ENCODE assay signal across 8 cellular contexts in the genomic region with DNA sequence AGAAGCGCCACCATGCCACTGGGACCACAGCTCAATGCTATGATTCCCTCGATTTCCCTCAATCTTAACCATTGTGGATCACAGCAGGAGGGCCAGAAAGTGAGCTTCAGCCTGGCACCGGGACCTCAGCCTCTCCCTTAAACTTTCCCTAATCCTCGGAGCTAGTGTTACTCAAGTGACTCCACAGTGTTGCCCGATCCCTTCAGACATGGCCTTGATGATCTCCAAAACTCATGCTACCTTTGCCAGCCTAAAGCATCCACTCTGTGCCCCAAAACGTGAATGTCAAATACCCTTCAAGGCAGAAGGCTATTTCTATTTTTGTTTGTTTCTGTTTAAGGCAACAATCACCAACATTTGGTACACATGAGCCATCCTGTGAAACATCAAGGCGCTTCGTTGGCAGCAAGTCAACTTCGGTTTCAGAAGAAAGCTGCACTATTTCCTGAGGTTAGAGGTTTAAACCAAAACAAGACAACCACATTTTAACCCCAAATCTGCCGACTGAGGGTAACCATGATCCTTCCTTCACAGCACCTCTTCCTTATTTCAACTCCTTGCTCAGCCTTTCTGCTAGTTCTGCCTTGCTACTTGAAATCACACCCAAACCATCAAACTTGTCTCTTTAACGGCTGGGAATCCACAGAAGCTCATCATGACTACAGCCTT.
DNase-seq lines count a peak whose midpoint lies in the region; ATAC-seq, FAIRE-seq and TF ChIP-seq lines count a peak whose summit lies in the region.

No MANE protein-coding gene starts in this region.

- H3K36me3 ChIP-seq in mucosa of descending colon (ENCODE audit: low read depth), result no peaks in the 10 kb centered on the region

- no peaks in the 10 kb centered on the region for H3K9me3 Mint-ChIP-seq in activated CD8-positive, alpha-beta memory T cell treated with anti-CD3 and anti-CD28 coated beads, Interleukin-2, amount 10 ng/mL, durations not matched to agents 7 days and 5 days (ENCODE audit: low read depth)

- CTCF ChIA-PET in activated CD8-positive, alpha-beta memory T cell treated with anti-CD3 and anti-CD28 coated beads, Interleukin-2, amount 10 ng/mL, durations not matched to agents 7 days and 5 days (lab: Charles Lee), result interaction anchor here (0.6 to 1.7 kb wide), 6 partner anchors 21 to 711 kb away, joined by 3 to 6 read pairs (median 4); no protein-coding TSS in a partner anchor

- DNase-seq in activated CD8-positive, alpha-beta memory T cell treated with anti-CD3 and anti-CD28 coated beads, Interleukin-2, amount 10 ng/mL, durations not matched to agents 7 days and 5 days, result peak; percentile 82
- DNase-seq in mucosa of descending colon, result peak in 1 of 3 donors; percentile 46
- no peak for DNase-seq in HTR-8/SVneo (ENCODE audit: insufficient read length, low spot score)
- no peak for DNase-seq in OCI-M2 (lab: John Stamatoyannopoulos, UW; ENCODE audit: unreplicated experiment)
- no peak for DNase-seq in RKO (ENCODE audit: low spot score)
- DNase-seq in amniotic stem cell (lab: John Stamatoyannopoulos, UW), result no peak

- ATAC-seq in GM19438 (IDR thresholded peaks at IDR 0.05; ENCODE audit: low read depth, unreplicated experiment), result peak; percentile 85
- ATAC-seq in HG03378 (IDR thresholded peaks at IDR 0.05; ENCODE audit: unreplicated experiment), result peak; percentile 79
- peak; percentile 82 for ATAC-seq in activated CD8-positive, alpha-beta memory T cell treated with anti-CD3 and anti-CD28 coated beads, Interleukin-2, amount 10 ng/mL, durations not matched to agents 7 days and 5 days
- ATAC-seq in mucosa of descending colon, result peak; percentile 71

- H3K4me1 ChIP-seq in mucosa of descending colon (ENCODE audit: low read depth), result no peaks in the 10 kb centered on the region

- no peak overlapping the region for H3K4me3 ChIP-seq in mucosa of descending colon

- no peaks in the 10 kb centered on the region for H3K9me3 ChIP-seq in mucosa of descending colon

- no peak for FAIRE-seq in HTR-8/SVneo (lab: Jason Lieb, UNC)

- intact Hi-C loops in mucosa of descending colon (cut with DNase I, micrococcal nuclease), result no loop called here

- H3K27me3 Mint-ChIP-seq in activated CD8-positive, alpha-beta memory T cell treated with anti-CD3 and anti-CD28 coated beads, Interleukin-2, amount 10 ng/mL, durations not matched to agents 7 days and 5 days, result peaks cover 74% of the 10 kb centered on the region

- peaks cover 41% of the 10 kb centered on the region for H3K36me3 Mint-ChIP-seq in activated CD8-positive, alpha-beta memory T cell treated with anti-CD3 and anti-CD28 coated beads, Interleukin-2, amount 10 ng/mL, durations not matched to agents 7 days and 5 days

- H3K4me1 Mint-ChIP-seq in activated CD8-positive, alpha-beta memory T cell treated with anti-CD3 and anti-CD28 coated beads, Interleukin-2, amount 10 ng/mL, durations not matched to agents 7 days and 5 days, result peaks cover 51% of the 10 kb centered on the region

- peak overlapping the region; percentile 51 for H3K4me3 Mint-ChIP-seq in activated CD8-positive, alpha-beta memory T cell treated with anti-CD3 and anti-CD28 coated beads, Interleukin-2, amount 10 ng/mL, durations not matched to agents 7 days and 5 days

- TF ChIP-seq CTCF in mucosa of descending colon (IDR thresholded peaks at IDR 0.05), result no peak

- H3K27ac Mint-ChIP-seq in activated CD8-positive, alpha-beta memory T cell treated with anti-CD3 and anti-CD28 coated beads, Interleukin-2, amount 10 ng/mL, durations not matched to agents 7 days and 5 days, result peak overlapping the region; percentile 81
